ENCODE assay signal across 8 cellular contexts in genomic region chr12:74021937-74022336, GRCh38.
DNase-seq lines count a peak whose midpoint lies in the region; ATAC-seq and TF ChIP-seq lines count a peak whose summit lies in the region.

No MANE protein-coding gene starts in this region.

- no peaks in the 10 kb centered on the region for H3K9me3 Mint-ChIP-seq in nephron progenitor cell

- TF ChIP-seq POLR2A in erythroblast (IDR thresholded peaks at IDR 0.05; ENCODE audit: low read length) = no peak

- CTCF ChIA-PET in RWPE1 (lab: Yijun Ruan, JAX) = interaction anchor here (0.5 to 1.1 kb wide), 12 partner anchors 11 to 410 kb away, joined by 3 to 4 read pairs (median 3); no protein-coding TSS in a partner anchor

- H3K27ac Mint-ChIP-seq in nephron progenitor cell = no peak overlapping the region

- H3K4me3 Mint-ChIP-seq in nephron progenitor cell = no peak overlapping the region

- DNase-seq in activated CD4-positive, alpha-beta T cell treated with anti-CD3 and anti-CD28 coated beads for 48 hours = peak; percentile 35
- no peak for DNase-seq in activated CD4-positive, alpha-beta T cell treated with anti-CD3 and anti-CD28 coated beads, Interleukin-2, amount 50 U/mL, for 4 hours
- DNase-seq in RWPE1 (ENCODE audit: low spot score) = peak; percentile 26
- DNase-seq in erythroblast (lab: John Stamatoyannopoulos, UW) = peak; percentile 76 to 82
- DNase-seq in nephron progenitor cell = peak; percentile 74
- DNase-seq in NK-92 treated with Interleukin-12 subunit alpha and Interleukin-12 subunit beta, amount 100 ng/mL, for 24 hours (lab: John Stamatoyannopoulos, UW) = no peak

- ATAC-seq in GM21447 (IDR thresholded peaks at IDR 0.05; ENCODE audit: unreplicated experiment) (peak; percentile 99), HG03558 (IDR thresholded peaks at IDR 0.05; ENCODE audit: extremely low read depth, unreplicated experiment) (peak; percentile 91)

- H3K27me3 Mint-ChIP-seq in nephron progenitor cell (ENCODE audit: low read depth, poor library complexity) = no peaks in the 10 kb centered on the region

- TF ChIP-seq CTCF in RWPE1 (conservative IDR thresholded peaks at IDR 0.05; ENCODE audit: low read depth) (peak; percentile 71), nephron progenitor cell (IDR thresholded peaks at IDR 0.05) (peak; percentile 67)

- no peaks in the 10 kb centered on the region for H3K4me1 Mint-ChIP-seq in nephron progenitor cell

- H3K36me3 Mint-ChIP-seq in nephron progenitor cell (ENCODE audit: low read depth) = no peaks in the 10 kb centered on the region

- no peak overlapping the region for H3K27ac ChIP-seq in RWPE1

- POLR2A ChIA-PET in RWPE1 (lab: Yijun Ruan, JAX; ENCODE audit: low non-redundant PET) = no interaction called here

Comparison
In these comparisons a context has a peak if more than half of its experiments do, and no peak if none do; other contexts are left out.
1. DNase-seq: peak in activated CD4-positive, alpha-beta T cell treated with anti-CD3 and anti-CD28 coated beads for 48 hours (single experiment), RWPE1 (single experiment), erythroblast (2 of 2) and nephron progenitor cell (single experiment); none in activated CD4-positive, alpha-beta T cell treated with anti-CD3 and anti-CD28 coated beads, Interleukin-2, amount 50 U/mL, for 4 hours (0 of 2) and NK-92 treated with Interleukin-12 subunit alpha and Interleukin-12 subunit beta, amount 100 ng/mL, for 24 hours (single experiment).